In genomic region chr15:83365370-83365938, GRCh38 we compare ENCODE assay signal across 8 cellular contexts.
DNase-seq lines count a peak whose midpoint lies in the region; ATAC-seq and TF ChIP-seq lines count a peak whose summit lies in the region.

No MANE protein-coding gene starts in this region.

- peaks cover 9% of the 10 kb centered on the region for H3K4me1 Mint-ChIP-seq in activated naive CD8-positive, alpha-beta T cell treated with anti-CD3 and anti-CD28 coated beads, Interleukin-2, amount 50 U/mL, for 24 hours

- no peak for TF ChIP-seq CTCF in AG09309 (IDR thresholded peaks at IDR 0.05; ENCODE audit: control insufficient read depth, insufficient read depth, low read depth, low read length, missing control alignments)
- no peak for TF ChIP-seq CTCF in left ventricle myocardium inferior (IDR thresholded peaks at IDR 0.05; ENCODE audit: borderline replicate concordance)

- no peak overlapping the region for H3K9ac ChIP-seq in HUES48 (ENCODE audit: low read depth, low read length)
- no peak overlapping the region for H3K9ac ChIP-seq in rectal smooth muscle tissue (ENCODE audit: low read length)

- peaks cover 59% of the 10 kb centered on the region for H3K27me3 Mint-ChIP-seq in activated naive CD8-positive, alpha-beta T cell treated with anti-CD3 and anti-CD28 coated beads, Interleukin-2, amount 50 U/mL, for 24 hours

- H3K4me3 ChIP-seq in AG09309 (ENCODE audit: control insufficient read depth, low read depth, low read length), result peak overlapping the region; percentile 45
- peak overlapping the region; percentile 78 for H3K4me3 ChIP-seq in HUES48 (ENCODE audit: low read depth, low read length)
- H3K4me3 ChIP-seq in left ventricle myocardium inferior, result peak overlapping the region; percentile 55
- peak overlapping the region; percentile 3 for H3K4me3 ChIP-seq in rectal smooth muscle tissue (ENCODE audit: low read length)

- peaks cover 29% of the 10 kb centered on the region for H3K4me1 ChIP-seq in HUES48 (ENCODE audit: control insufficient read depth, insufficient read depth, low read length)
- H3K4me1 ChIP-seq in left ventricle myocardium inferior, result peaks cover 13% of the 10 kb centered on the region
- H3K4me1 ChIP-seq in rectal smooth muscle tissue (ENCODE audit: control insufficient read depth, insufficient read depth, low read length), result no peaks in the 10 kb centered on the region

- intact Hi-C loops in left ventricle myocardium inferior (cut with micrococcal nuclease), result no loop called here

- DNase-seq in AG09309 (ENCODE audit: low read depth), result peak; percentile 77
- peak; percentile 25 for DNase-seq in activated naive CD8-positive, alpha-beta T cell treated with anti-CD3 and anti-CD28 coated beads, Interleukin-2, amount 50 U/mL, for 24 hours
- DNase-seq in left ventricle myocardium inferior, result peak; percentile 31
- DNase-seq in cerebellum (ENCODE audit: low spot score), result no peak

- H3K27ac Mint-ChIP-seq in activated naive CD8-positive, alpha-beta T cell treated with anti-CD3 and anti-CD28 coated beads, Interleukin-2, amount 50 U/mL, for 24 hours, result no peak overlapping the region

- H3K9me3 Mint-ChIP-seq in activated naive CD8-positive, alpha-beta T cell treated with anti-CD3 and anti-CD28 coated beads, Interleukin-2, amount 50 U/mL, for 24 hours, result no peaks in the 10 kb centered on the region

- no peaks in the 10 kb centered on the region for H3K36me3 Mint-ChIP-seq in activated naive CD8-positive, alpha-beta T cell treated with anti-CD3 and anti-CD28 coated beads, Interleukin-2, amount 50 U/mL, for 24 hours (ENCODE audit: low read depth)

- peak overlapping the region; percentile 39 for H3K4me3 Mint-ChIP-seq in activated naive CD8-positive, alpha-beta T cell treated with anti-CD3 and anti-CD28 coated beads, Interleukin-2, amount 50 U/mL, for 24 hours

- ATAC-seq in activated naive CD8-positive, alpha-beta T cell treated with anti-CD3 and anti-CD28 coated beads, Interleukin-2, amount 50 U/mL, for 24 hours, result no peak
- ATAC-seq in GM21528 (IDR thresholded peaks at IDR 0.05; ENCODE audit: low FRiP score, unreplicated experiment) (no peak), GM18867 (IDR thresholded peaks at IDR 0.05; ENCODE audit: unreplicated experiment) (no peak)

- H3K27me3 ChIP-seq in HUES48 (ENCODE audit: control insufficient read depth, insufficient read depth, low read length) (peaks cover 27% of the 10 kb centered on the region), left ventricle myocardium inferior (ENCODE audit: low read depth) (peaks cover 73% of the 10 kb centered on the region), rectal smooth muscle tissue (ENCODE audit: control insufficient read depth, insufficient read depth, low read length) (no peaks in the 10 kb centered on the region)

- H3K36me3 ChIP-seq in HUES48 (ENCODE audit: control insufficient read depth, insufficient read depth, low read length) (no peaks in the 10 kb centered on the region), left ventricle myocardium inferior (no peaks in the 10 kb centered on the region), rectal smooth muscle tissue (ENCODE audit: control insufficient read depth, insufficient read depth, low read length) (no peaks in the 10 kb centered on the region)

- no peaks in the 10 kb centered on the region for H3K9me3 ChIP-seq in HUES48 (ENCODE audit: control insufficient read depth, insufficient read depth, low read length)
- no peaks in the 10 kb centered on the region for H3K9me3 ChIP-seq in left ventricle myocardium inferior (replicated peaks)

- no peak overlapping the region for H3K27ac ChIP-seq in HUES48 (ENCODE audit: low read depth, low read length)
- H3K27ac ChIP-seq in left ventricle myocardium inferior (replicated peaks), result no peak overlapping the region
- no peak overlapping the region for H3K27ac ChIP-seq in rectal smooth muscle tissue (ENCODE audit: low read depth, low read length)

Comparison
In these comparisons a context has a peak if more than half of its experiments do, and no peak if none do; other contexts are left out.
1. H3K4me3 ChIP-seq: peak in every context shown above with its lines; median percentile 78 in HUES48; 55 in left ventricle myocardium inferior; 45 in AG09309; 3 in rectal smooth muscle tissue.